9 cellular contexts compared by ENCODE assay signal in genomic region chr6:87907521-87907920, GRCh38.
A peak's percentile ranks its signal among the peaks of the same experiment; 100 is the strongest.
DNase-seq lines count a peak whose midpoint lies in the region; ATAC-seq, FAIRE-seq and TF ChIP-seq lines count a peak whose summit lies in the region.
"Had no signal": no experiment of that assay in that cellular context is flagged by ENCODE, and none has a peak within 500 bp of the region (broad histone marks: within the 10 kb centered on the region; RNA-seq: fewer than 3 reads in every experiment).

No MANE protein-coding gene starts in this region.

- peak overlapping the region; percentile 68 for H3K4me2 ChIP-seq in KMS-11

- no peaks in the 10 kb centered on the region for H4K20me1 ChIP-seq in KMS-11 (ENCODE audit: insufficient read depth)

- no peaks in the 10 kb centered on the region for H3K36me3 ChIP-seq in KMS-11 (ENCODE audit: insufficient read depth)
- no peaks in the 10 kb centered on the region for H3K36me3 ChIP-seq in bronchial epithelial cell (ENCODE audit: control insufficient read depth, insufficient read depth, low read length)

- TF ChIP-seq CTCF in AG09309 (IDR thresholded peaks at IDR 0.05; ENCODE audit: control insufficient read depth, insufficient read depth, low read depth, low read length, missing control alignments) (no peak), KMS-11 (conservative IDR thresholded peaks at IDR 0.05; ENCODE audit: low read depth, low read length) (no peak), bronchial epithelial cell (IDR thresholded peaks at IDR 0.05; ENCODE audit: insufficient read depth, low read length, severe bottlenecking) (no peak)

- H3K27ac ChIP-seq in KMS-11: no peak overlapping the region
- H3K27ac ChIP-seq: SK-N-MC had no signal

- no peak overlapping the region for H3K9ac ChIP-seq in KMS-11

- H2AFZ ChIP-seq in KMS-11 (ENCODE audit: low read depth): no peak overlapping the region

- no peak for FAIRE-seq in bronchial epithelial cell (lab: Jason Lieb, UNC)

- H3K4me3 ChIP-seq in AG09309 (ENCODE audit: control insufficient read depth, low read depth, low read length) (no peak overlapping the region), KMS-11 (IDR thresholded peaks at IDR 0.05; ENCODE audit: insufficient read depth, low read depth, low read length) (no peak overlapping the region), bronchial epithelial cell (ENCODE audit: low read depth, low read length) (no peak overlapping the region)
- H3K4me3 ChIP-seq: SK-N-MC had no signal

- peak; percentile 47 for ATAC-seq in GM19395 (IDR thresholded peaks at IDR 0.05; ENCODE audit: unreplicated experiment)

- peaks cover 83% of the 10 kb centered on the region for H3K4me1 ChIP-seq in KMS-11 (ENCODE audit: low read depth, poor library complexity, severe bottlenecking)

- DNase-seq in AG09309 (ENCODE audit: low read depth) (peak; percentile 49), bronchial epithelial cell (ENCODE audit: low read depth) (peak; percentile 43), NCI-H2171 (lab: John Stamatoyannopoulos, UW) (no peak), posterior cingulate gyrus (no peak), NCI-H2081 treated with DMSO at 0.1 percent for 48 hours (lab: John Stamatoyannopoulos, UW) (no peak), NCI-H1930 (lab: John Stamatoyannopoulos, UW) (no peak)

- no peaks in the 10 kb centered on the region for H3K79me2 ChIP-seq in KMS-11 (ENCODE audit: insufficient read depth, low read depth)

- intact Hi-C loops in posterior cingulate gyrus (cut with DNase I): no loop called here

- H3K27me3 ChIP-seq in KMS-11 (ENCODE audit: insufficient read depth, low read depth) (0 out of 2 replicates have a peak, but pooled peaks cover 5% of the 10 kb centered on the region), bronchial epithelial cell (ENCODE audit: control insufficient read depth, insufficient read depth, low read length) (no peaks in the 10 kb centered on the region)

Comparison
In these comparisons a context has a peak if more than half of its experiments do, and no peak if none do; other contexts are left out.
1. DNase-seq: peak in AG09309 (single experiment) and bronchial epithelial cell (single experiment); none in NCI-H2171 (single experiment), posterior cingulate gyrus (0 of 10), NCI-H2081 treated with DMSO at 0.1 percent for 48 hours (single experiment) and NCI-H1930 (0 of 2).